ENCODE assay signal across 23 cellular contexts in genomic region chr1:44413740-44414139, GRCh38.
"Had no signal": no experiment of that assay in that cellular context is flagged by ENCODE, and none has a peak within 500 bp of the region (broad histone marks: within the 10 kb centered on the region; RNA-seq: fewer than 3 reads in every experiment).

No MANE protein-coding gene starts in this region.

- H3K27ac Mint-ChIP-seq: activated CD4-positive, alpha-beta memory T cell treated with anti-CD3 and anti-CD28 coated beads, Interleukin-2, amount 10 ng/mL, durations not matched to agents 7 days and 5 days; activated CD4-positive, alpha-beta T cell treated with anti-CD3 and anti-CD28 coated beads for 36 hours; activated naive CD4-positive, alpha-beta T cell treated with anti-CD3 and anti-CD28 coated beads for 36 hours; activated naive CD8-positive, alpha-beta T cell treated with anti-CD3 and anti-CD28 coated beads for 36 hours; activated T-helper 17 cell treated with anti-CD3 and anti-CD28 coated beads, Interleukin-2, amount 50 U/mL, for 72 hours; T-cell had no signal

- H3K36me3 ChIP-seq: breast epithelium, WERI-Rb-1 had no signal

- H3K4me1 Mint-ChIP-seq: activated T-helper 17 cell treated with anti-CD3 and anti-CD28 coated beads, Interleukin-2, amount 50 U/mL, for 72 hours had no signal

- H3K9me3 ChIP-seq: breast epithelium had no signal

- H3K4me3 Mint-ChIP-seq: activated CD4-positive, alpha-beta memory T cell treated with anti-CD3 and anti-CD28 coated beads, Interleukin-2, amount 10 ng/mL, durations not matched to agents 7 days and 5 days; activated CD4-positive, alpha-beta T cell treated with anti-CD3 and anti-CD28 coated beads for 36 hours; activated naive CD4-positive, alpha-beta T cell treated with anti-CD3 and anti-CD28 coated beads for 36 hours; activated naive CD8-positive, alpha-beta T cell treated with anti-CD3 and anti-CD28 coated beads for 36 hours; activated T-helper 17 cell treated with anti-CD3 and anti-CD28 coated beads, Interleukin-2, amount 50 U/mL, for 72 hours; T-cell had no signal

- DNase-seq: activated CD4-positive, alpha-beta memory T cell treated with anti-CD3 and anti-CD28 coated beads, Interleukin-2, amount 10 ng/mL, durations not matched to agents 7 days and 5 days; activated CD4-positive, alpha-beta T cell treated with anti-CD3 and anti-CD28 coated beads for 36 hours; activated CD4-positive, alpha-beta T cell treated with anti-CD3 and anti-CD28 coated beads, Interleukin-2, amount 50 U/mL, for 1 hour; activated gamma-delta T cell; activated naive CD4-positive, alpha-beta T cell treated with anti-CD3 and anti-CD28 coated beads for 36 hours; activated naive CD8-positive, alpha-beta T cell treated with anti-CD3 and anti-CD28 coated beads for 36 hours; activated T-cell treated with anti-CD3 and anti-CD28 coated beads for 4 hours; activated T-cell treated with anti-CD3 and anti-CD28 coated beads, Interleukin-2, amount 50 U/mL, for 48 hours; anterior cingulate cortex; caudate nucleus; Kasumi-1; NCI-H1105; NCI-H1436; NCI-H1694 treated with DMSO at 0.1 percent for 48 hours; NCI-H2029 treated with DMSO at 0.1 percent for 48 hours; NCI-H345; NCI-H510A; SIG-M5; T-cell; T-helper 2 cell; WERI-Rb-1 had no signal

- H3K4me3 ChIP-seq: breast epithelium had no signal

- H3K9me3 Mint-ChIP-seq: activated CD4-positive, alpha-beta memory T cell treated with anti-CD3 and anti-CD28 coated beads, Interleukin-2, amount 10 ng/mL, durations not matched to agents 7 days and 5 days; activated naive CD4-positive, alpha-beta T cell treated with anti-CD3 and anti-CD28 coated beads for 36 hours; activated naive CD8-positive, alpha-beta T cell treated with anti-CD3 and anti-CD28 coated beads for 36 hours; activated T-helper 17 cell treated with anti-CD3 and anti-CD28 coated beads, Interleukin-2, amount 50 U/mL, for 72 hours; T-cell had no signal

- H3K27ac ChIP-seq: breast epithelium, WERI-Rb-1 had no signal

- ATAC-seq: activated CD4-positive, alpha-beta T cell treated with anti-CD3 and anti-CD28 coated beads for 36 hours; activated T-helper 17 cell treated with anti-CD3 and anti-CD28 coated beads, Interleukin-2, amount 50 U/mL, for 72 hours; T-cell had no signal

- H3K36me3 Mint-ChIP-seq: activated naive CD8-positive, alpha-beta T cell treated with anti-CD3 and anti-CD28 coated beads for 36 hours; T-cell had no signal

- H3K4me1 ChIP-seq: breast epithelium had no signal
